17 cellular contexts compared by ENCODE assay signal in genomic region chr19:15675560-15675959, GRCh38. TPM values are rescaled to one million over a fixed set of nuclear protein-coding genes. Genes with fewer than 3 reads are reported as not detected.
A peak's percentile ranks its signal among the peaks of the same experiment; 100 is the strongest.
DNase-seq lines count a peak whose midpoint lies in the region; ATAC-seq lines count a peak whose summit lies in the region.
"Had no signal": no experiment of that assay in that cellular context is flagged by ENCODE, and none has a peak within 500 bp of the region (broad histone marks: within the 10 kb centered on the region; RNA-seq: fewer than 3 reads in every experiment).

No MANE protein-coding gene starts in this region.

- POLR2A ChIA-PET in activated CD4-positive, alpha-beta T cell treated with anti-CD3 and anti-CD28 coated beads, Interleukin-2, amount 10 ng/mL, durations not matched to agents 7 days and 5 days (lab: Charles Lee): no interaction called here

- no peaks in the 10 kb centered on the region for H3K27me3 Mint-ChIP-seq in activated CD4-positive, alpha-beta T cell treated with anti-CD3 and anti-CD28 coated beads, Interleukin-2, amount 10 ng/mL, durations not matched to agents 24 days and 14 days
- H3K27me3 Mint-ChIP-seq in activated CD4-positive, alpha-beta T cell treated with anti-CD3 and anti-CD28 coated beads, Interleukin-2, amount 10 ng/mL, durations not matched to agents 7 days and 5 days: no peaks in the 10 kb centered on the region
- H3K27me3 Mint-ChIP-seq in T-helper 17 cell: no peaks in the 10 kb centered on the region
- H3K27me3 Mint-ChIP-seq: CD4-positive, CD25-positive, alpha-beta regulatory T cell had no signal

- no peaks in the 10 kb centered on the region for H3K4me1 Mint-ChIP-seq in activated CD4-positive, alpha-beta T cell treated with anti-CD3 and anti-CD28 coated beads, Interleukin-2, amount 10 ng/mL, durations not matched to agents 24 days and 14 days
- H3K4me1 Mint-ChIP-seq in activated CD4-positive, alpha-beta T cell treated with anti-CD3 and anti-CD28 coated beads, Interleukin-2, amount 10 ng/mL, durations not matched to agents 7 days and 5 days: no peaks in the 10 kb centered on the region
- peaks cover 26% of the 10 kb centered on the region for H3K4me1 Mint-ChIP-seq in T-helper 17 cell
- H3K4me1 Mint-ChIP-seq: H9 had no signal

- intact Hi-C loops in activated CD4-positive, alpha-beta T cell treated with anti-CD3 and anti-CD28 coated beads, Interleukin-2, amount 10 ng/mL, durations not matched to agents 24 days and 14 days (cut with micrococcal nuclease): no loop called here

- H3K4me3 Mint-ChIP-seq in activated CD4-positive, alpha-beta T cell treated with anti-CD3 and anti-CD28 coated beads, Interleukin-2, amount 10 ng/mL, durations not matched to agents 24 days and 14 days: no peak overlapping the region
- H3K4me3 Mint-ChIP-seq in activated CD4-positive, alpha-beta T cell treated with anti-CD3 and anti-CD28 coated beads, Interleukin-2, amount 10 ng/mL, durations not matched to agents 7 days and 5 days: no peak overlapping the region
- peak overlapping the region; percentile 13 for H3K4me3 Mint-ChIP-seq in T-helper 17 cell
- H3K4me3 Mint-ChIP-seq: CD4-positive, CD25-positive, alpha-beta regulatory T cell; H9 had no signal

- ATAC-seq in T-helper 17 cell: peak; percentile 45
- ATAC-seq in GM19324 (IDR thresholded peaks at IDR 0.05; ENCODE audit: low FRiP score, unreplicated experiment): no peak
- ATAC-seq: HepG2 had no signal

- no peak overlapping the region for H3K27ac Mint-ChIP-seq in activated CD4-positive, alpha-beta T cell treated with anti-CD3 and anti-CD28 coated beads, Interleukin-2, amount 10 ng/mL, durations not matched to agents 24 days and 14 days
- no peak overlapping the region for H3K27ac Mint-ChIP-seq in activated CD4-positive, alpha-beta T cell treated with anti-CD3 and anti-CD28 coated beads, Interleukin-2, amount 10 ng/mL, durations not matched to agents 7 days and 5 days
- H3K27ac Mint-ChIP-seq in T-helper 17 cell: peak overlapping the region; percentile 2
- H3K27ac Mint-ChIP-seq: H9 had no signal

- H3K36me3 Mint-ChIP-seq in activated CD4-positive, alpha-beta T cell treated with anti-CD3 and anti-CD28 coated beads, Interleukin-2, amount 10 ng/mL, durations not matched to agents 24 days and 14 days (ENCODE audit: low read depth): no peaks in the 10 kb centered on the region
- H3K36me3 Mint-ChIP-seq in activated CD4-positive, alpha-beta T cell treated with anti-CD3 and anti-CD28 coated beads, Interleukin-2, amount 10 ng/mL, durations not matched to agents 7 days and 5 days (ENCODE audit: low read depth): no peaks in the 10 kb centered on the region
- H3K36me3 Mint-ChIP-seq in T-helper 17 cell (ENCODE audit: low read depth): peaks cover 2% of the 10 kb centered on the region
- H3K36me3 Mint-ChIP-seq: CD4-positive, CD25-positive, alpha-beta regulatory T cell had no signal

- CTCF ChIA-PET in activated CD4-positive, alpha-beta T cell treated with anti-CD3 and anti-CD28 coated beads, Interleukin-2, amount 10 ng/mL, durations not matched to agents 7 days and 5 days (lab: Charles Lee): no interaction called here

- no peaks in the 10 kb centered on the region for H3K9me3 ChIP-seq in T-helper 17 cell (ENCODE audit: control insufficient read depth, low read length, poor library complexity, severe bottlenecking)
- H3K9me3 ChIP-seq: BLaER1 had no signal

- peaks cover 8% of the 10 kb centered on the region for H3K9me3 Mint-ChIP-seq in activated CD4-positive, alpha-beta T cell treated with anti-CD3 and anti-CD28 coated beads, Interleukin-2, amount 10 ng/mL, durations not matched to agents 24 days and 14 days
- H3K9me3 Mint-ChIP-seq in activated CD4-positive, alpha-beta T cell treated with anti-CD3 and anti-CD28 coated beads, Interleukin-2, amount 10 ng/mL, durations not matched to agents 7 days and 5 days: peaks cover 4% of the 10 kb centered on the region

- DNase-seq in activated CD4-positive, alpha-beta T cell treated with anti-CD3 and anti-CD28 coated beads, Interleukin-2, amount 10 ng/mL, durations not matched to agents 24 days and 14 days: peak; percentile 28
- DNase-seq in activated CD4-positive, alpha-beta T cell treated with anti-CD3 and anti-CD28 coated beads, Interleukin-2, amount 10 ng/mL, durations not matched to agents 7 days and 5 days: no peak
- DNase-seq in A172 (ENCODE audit: low spot score) (peak; percentile 11), Daoy (ENCODE audit: low read depth) (peak; percentile 54), T-helper 17 cell (no peak), iPS-NIHi7 (ENCODE audit: extremely low spot score) (no peak), dedifferentiated amniotic fluid mesenchymal stem cell (ENCODE audit: extremely low spot score) (no peak)
- DNase-seq: AML-193; CD4-positive, CD25-positive, alpha-beta regulatory T cell; DMS153; DMS79 treated with DMSO at 0.1 percent for 48 hours; GF-D8; GOT3; H9 had no signal

RNA-seq across cellular contexts. Expression of gene CYP4F12, which starts 2.7 kb away (rescaled TPM):
- total RNA-seq in activated CD4-positive, alpha-beta T cell treated with anti-CD3 and anti-CD28 coated beads, Interleukin-2, amount 10 ng/mL, durations not matched to agents 24 days and 14 days: not detected in 2 replicates
- under 1 TPM in 1 of 2 experiments, not detected in 1; 0.10 TPM for total RNA-seq in activated CD4-positive, alpha-beta T cell treated with anti-CD3 and anti-CD28 coated beads, Interleukin-2, amount 10 ng/mL, durations not matched to agents 7 days and 5 days
- total RNA-seq in A172 (2014; rRNA removed; shearing (Covaris generic)): 1.3 and 1.6 TPM in 2 replicates
- 0.29 and 0.51 TPM in 2 replicates for total RNA-seq in Daoy (2014; rRNA removed; shearing (Covaris generic))
- total RNA-seq in T-helper 17 cell: 1 to 10 TPM; 1.9 to 5.2 TPM
- total RNA-seq: CD4-positive, CD25-positive, alpha-beta regulatory T cell; H9 had no signal

RNA-seq across cellular contexts. Expression of gene CYP4F3, which starts 34.9 kb away (rescaled TPM):
- total RNA-seq in activated CD4-positive, alpha-beta T cell treated with anti-CD3 and anti-CD28 coated beads, Interleukin-2, amount 10 ng/mL, durations not matched to agents 24 days and 14 days: 0.09 TPM in 1 of 2 replicates, not detected in the other
- under 1 TPM; 0.15 to 0.23 TPM for total RNA-seq in activated CD4-positive, alpha-beta T cell treated with anti-CD3 and anti-CD28 coated beads, Interleukin-2, amount 10 ng/mL, durations not matched to agents 7 days and 5 days
- 1.4 and 3.3 TPM in 2 replicates for total RNA-seq in A172 (2014; rRNA removed; shearing (Covaris generic))
- not detected in 2 replicates for total RNA-seq in Daoy (2014; rRNA removed; shearing (Covaris generic))
- under 1 TPM in 1 of 2 donors, not detected in 1; 0.22 TPM for total RNA-seq in T-helper 17 cell
- total RNA-seq: CD4-positive, CD25-positive, alpha-beta regulatory T cell; H9 had no signal

RNA-seq across cellular contexts. Expression of gene OR10H2, which starts 52.3 kb away (rescaled TPM):
- total RNA-seq in activated CD4-positive, alpha-beta T cell treated with anti-CD3 and anti-CD28 coated beads, Interleukin-2, amount 10 ng/mL, durations not matched to agents 24 days and 14 days: not detected in 2 replicates
- total RNA-seq in activated CD4-positive, alpha-beta T cell treated with anti-CD3 and anti-CD28 coated beads, Interleukin-2, amount 10 ng/mL, durations not matched to agents 7 days and 5 days: not detected
- not detected in 2 replicates for total RNA-seq in A172 (2014; rRNA removed; shearing (Covaris generic))
- total RNA-seq in Daoy (2014; rRNA removed; shearing (Covaris generic)): not detected in 2 replicates
- not detected for total RNA-seq in T-helper 17 cell
- total RNA-seq: CD4-positive, CD25-positive, alpha-beta regulatory T cell; H9; HepG2 had no signal

Comparison
In these comparisons a context has a peak if more than half of its experiments do, and no peak if none do; other contexts are left out.
1. DNase-seq: peak in activated CD4-positive, alpha-beta T cell treated with anti-CD3 and anti-CD28 coated beads, Interleukin-2, amount 10 ng/mL, durations not matched to agents 24 days and 14 days (single experiment), A172 (single experiment) and Daoy (single experiment); none in activated CD4-positive, alpha-beta T cell treated with anti-CD3 and anti-CD28 coated beads, Interleukin-2, amount 10 ng/mL, durations not matched to agents 7 days and 5 days (single experiment), T-helper 17 cell (0 of 3), iPS-NIHi7 (single experiment) and dedifferentiated amniotic fluid mesenchymal stem cell (single experiment).